24 cellular contexts compared by ENCODE assay signal in genomic region chr16:4021916-4022315, GRCh38.
"Had no signal": no experiment of that assay in that cellular context is flagged by ENCODE, and none has a peak within 500 bp of the region (broad histone marks: within the 10 kb centered on the region; RNA-seq: fewer than 3 reads in every experiment).

No MANE protein-coding gene starts in this region.

- H3K27ac ChIP-seq: epithelial cell of prostate, esophagus squamous epithelium, heart right ventricle, left ventricle myocardium inferior, skin epidermis, VCaP had no signal

- H3K4me3 Mint-ChIP-seq: activated naive CD8-positive, alpha-beta T cell had no signal

- ATAC-seq: activated CD4-positive, CD25-positive, alpha-beta regulatory T cell treated with anti-CD3 and anti-CD28 coated beads, Interleukin-2, amount 50 U/mL, for 24 hours; sciatic nerve had no signal

- H3K27me3 Mint-ChIP-seq: activated naive CD8-positive, alpha-beta T cell had no signal

- H3K27me3 ChIP-seq: heart right ventricle had no signal

- H3K4me3 ChIP-seq: esophagus squamous epithelium, heart right ventricle, left ventricle myocardium inferior, mucosa of descending colon, skin epidermis had no signal

- H3K27ac Mint-ChIP-seq: activated naive CD8-positive, alpha-beta T cell had no signal

- H3K36me3 ChIP-seq: esophagus squamous epithelium, heart right ventricle, left ventricle myocardium inferior had no signal

- FAIRE-seq: colon, endometrium, TTC549, urothelium cell line had no signal

- H3K9me3 ChIP-seq: esophagus squamous epithelium, heart right ventricle, left ventricle myocardium inferior, mucosa of descending colon had no signal

- DNase-seq: activated CD4-positive, alpha-beta T cell treated with anti-CD3 and anti-CD28 coated beads for 48 hours; activated CD4-positive, alpha-beta T cell treated with anti-CD3 and anti-CD28 coated beads, Interleukin-2, amount 50 U/mL, for 48 hours; activated CD8-positive, alpha-beta memory T cell treated with anti-CD3 and anti-CD28 coated beads for 24 hours; activated effector memory CD4-positive, alpha-beta T cell treated with Interleukin-2 at 50 U/mL for 16 hours; activated naive CD4-positive, alpha-beta T cell treated with Interleukin-2 at 50 U/mL for 16 hours; anterior cingulate cortex; effector CD8-positive, alpha-beta T cell; esophagus squamous epithelium; foreskin melanocyte; heart right ventricle; left ventricle myocardium inferior; stimulated activated CD4-positive, alpha-beta T cell treated with anti-CD3 and anti-CD28 coated beads, Interleukin-4, amount 100 ng/mL, for 4 hours; stimulated activated naive CD4-positive, alpha-beta T cell had no signal
